Comparison of ENCODE assay signal across 8 cellular contexts in genomic region chr16:71845639-71846431, GRCh38. TPM values are rescaled to one million over a fixed set of nuclear protein-coding genes. Genes with fewer than 3 reads are reported as not detected.
A peak's percentile ranks its signal among the peaks of the same experiment; 100 is the strongest.
DNase-seq lines count a peak whose midpoint lies in the region; ATAC-seq and TF ChIP-seq lines count a peak whose summit lies in the region.

TSS of gene ATXN1L (plus strand) at chr16:71845976. CDS start at chr16:71849741, 3,765 bp downstream.

- H3K14ac ChIP-seq in trophoblast cell (ENCODE audit: low read length): peak within 1 kb of the TSS; percentile 96

- no peak within 1 kb of the TSS for H3K27ac ChIP-seq in trophoblast cell (ENCODE audit: low read depth, low read length)
- H3K27ac ChIP-seq in tibial nerve: peak within 1 kb of the TSS; percentile 84 to 93 (median 90)

- peaks cover 8% of the 10 kb centered on the region for H3K79me1 ChIP-seq in trophoblast cell (ENCODE audit: low read length)

- peak within 1 kb of the TSS; percentile 95 for H4K91ac ChIP-seq in trophoblast cell (ENCODE audit: low read depth, low read length)

- H3K27ac Mint-ChIP-seq in activated naive CD8-positive, alpha-beta T cell treated with anti-CD3 and anti-CD28 coated beads, Interleukin-2, amount 50 U/mL, for 24 hours: peak within 1 kb of the TSS; percentile 94

- TF ChIP-seq CTCF in GM12864 (IDR thresholded peaks at IDR 0.05; ENCODE audit: low read depth, low read length, missing control alignments) (no peak), tibial nerve (IDR thresholded peaks at IDR 0.05) (peak in 3 of 5 experiments; percentile 7 to 50 (median 29))

- H3K27me3 ChIP-seq in trophoblast cell (ENCODE audit: insufficient read depth, low read length): no peaks in the 10 kb centered on the region
- H3K27me3 ChIP-seq in tibial nerve: no peaks in the 10 kb centered on the region

- peaks cover 12% of the 10 kb centered on the region for H3K79me2 ChIP-seq in trophoblast cell (ENCODE audit: control insufficient read depth, insufficient read depth, low read length, poor library complexity)

- H3K4me3 ChIP-seq in GM12864 (ENCODE audit: low read depth, low read length) (peak within 1 kb of the TSS; percentile 94), trophoblast cell (ENCODE audit: low read depth, low read length) (peak within 1 kb of the TSS; percentile 97), tibial nerve (peak within 1 kb of the TSS; percentile 66 to 100 (median 88))

- peaks cover 18 to 25% of the 10 kb centered on the region in 2 experiments for H3K36me3 ChIP-seq in trophoblast cell (ENCODE audit: control insufficient read depth in 1 of 2, insufficient read depth in 2 of 2, low read length in 2 of 2)
- H3K36me3 ChIP-seq in tibial nerve: peaks cover 0 to 27% (median 6%) of the 10 kb centered on the region in 3 donors

- H3K9ac ChIP-seq in trophoblast cell (ENCODE audit: low read length): peak within 1 kb of the TSS; percentile 77

- peak; percentile 56 to 87 for TF ChIP-seq POLR2A in tibial nerve (IDR thresholded peaks at IDR 0.05)

- H3K4ac ChIP-seq in trophoblast cell (ENCODE audit: low read depth, low read length): peak within 1 kb of the TSS; percentile 96

- peak within 1 kb of the TSS; percentile 82 for H3K18ac ChIP-seq in trophoblast cell (ENCODE audit: low read length)

- peak; percentile 90 to 96 for TF ChIP-seq EP300 in tibial nerve (IDR thresholded peaks at IDR 0.05)

- H2AFZ ChIP-seq in trophoblast cell (ENCODE audit: insufficient read depth, low read length, poor library complexity): peak within 1 kb of the TSS; percentile 88

- H4K8ac ChIP-seq in trophoblast cell (ENCODE audit: low read depth, low read length): peak within 1 kb of the TSS; percentile 97

- peak within 1 kb of the TSS; percentile 97 for H4K12ac ChIP-seq in trophoblast cell (ENCODE audit: low read depth, low read length)

- no peaks in the 10 kb centered on the region for H3K9me3 Mint-ChIP-seq in activated naive CD8-positive, alpha-beta T cell treated with anti-CD3 and anti-CD28 coated beads, Interleukin-2, amount 50 U/mL, for 24 hours

- peak within 1 kb of the TSS; percentile 96 for H3K4me2 ChIP-seq in trophoblast cell (ENCODE audit: low read length)

- H3K36me3 Mint-ChIP-seq in activated naive CD8-positive, alpha-beta T cell treated with anti-CD3 and anti-CD28 coated beads, Interleukin-2, amount 50 U/mL, for 24 hours (ENCODE audit: low read depth): peaks cover 17% of the 10 kb centered on the region

- peaks cover 33% of the 10 kb centered on the region for H3K4me1 Mint-ChIP-seq in activated naive CD8-positive, alpha-beta T cell treated with anti-CD3 and anti-CD28 coated beads, Interleukin-2, amount 50 U/mL, for 24 hours

- H3K4me3 Mint-ChIP-seq in activated naive CD8-positive, alpha-beta T cell treated with anti-CD3 and anti-CD28 coated beads, Interleukin-2, amount 50 U/mL, for 24 hours: peak within 1 kb of the TSS; percentile 90

- intact Hi-C loops in cardiac septum (cut with DNase I): loop anchor here (5.0 kb wide), 1 partner anchor 39 kb away; the partner anchor contains the start of gene AP1G1

- no peaks in the 10 kb centered on the region for H3K27me3 Mint-ChIP-seq in activated naive CD8-positive, alpha-beta T cell treated with anti-CD3 and anti-CD28 coated beads, Interleukin-2, amount 50 U/mL, for 24 hours

- ATAC-seq in HG02623 (IDR thresholded peaks at IDR 0.05; ENCODE audit: unreplicated experiment): peak; percentile 70
- ATAC-seq in activated naive CD8-positive, alpha-beta T cell treated with anti-CD3 and anti-CD28 coated beads, Interleukin-2, amount 50 U/mL, for 24 hours: peak; percentile 96

- H3K9me3 ChIP-seq in trophoblast cell (ENCODE audit: insufficient read depth, low read depth, low read length) (no peaks in the 10 kb centered on the region), tibial nerve (no peaks in the 10 kb centered on the region)

- no CpG with 5 or more reads among the region's 62 CpGs for WGBS in trophoblast cell (ENCODE audit: extremely low coverage, insufficient coverage, insufficient read length)
- 0 to 2% methylated on average over 26 to 30 of the region's 62 CpGs for whole genome bisulfite sequencing in tibial nerve, 2 donors

- peak within 1 kb of the TSS; percentile 81 for H2AK5ac ChIP-seq in trophoblast cell (ENCODE audit: low read length)

- no peak within 1 kb of the TSS for H2BK12ac ChIP-seq in trophoblast cell (ENCODE audit: low read length)

- DNase-seq in GM12864 (ENCODE audit: low read depth): peak; percentile 85
- peak; percentile 78 for DNase-seq in NCI-H1092 treated with DMSO at 0.1 percent for 48 hours (lab: John Stamatoyannopoulos, UW)
- DNase-seq in SW480 (ENCODE audit: low spot score): peak; percentile 85
- DNase-seq in activated naive CD8-positive, alpha-beta T cell treated with anti-CD3 and anti-CD28 coated beads, Interleukin-2, amount 50 U/mL, for 24 hours: peak; percentile 96
- DNase-seq in cardiac septum (ENCODE audit: low spot score): peak; percentile 94
- DNase-seq in trophoblast cell: peak; percentile 83 to 97
- DNase-seq in tibial nerve (ENCODE audit: low spot score in 2 of 2): peak; percentile 82 to 86

- H2BK5ac ChIP-seq in trophoblast cell (ENCODE audit: low read depth, low read length, poor library complexity): peak within 1 kb of the TSS; percentile 67

- no peak within 1 kb of the TSS for H3K23ac ChIP-seq in trophoblast cell (ENCODE audit: low read length)

- peak within 1 kb of the TSS; percentile 85 for H2BK120ac ChIP-seq in trophoblast cell (ENCODE audit: insufficient read depth, low read length, poor library complexity)

- peaks cover 0 to 5% of the 10 kb centered on the region in 2 experiments for H3K4me1 ChIP-seq in trophoblast cell (ENCODE audit: control insufficient read depth in 1 of 2, insufficient read depth in 2 of 2, low read length in 2 of 2)
- H3K4me1 ChIP-seq in tibial nerve: peaks cover 0 to 24% (median 7%) of the 10 kb centered on the region in 4 donors

RNA-seq across cellular contexts. Expression of gene ATXN1L, which starts in this region (rescaled TPM):
- total RNA-seq in cardiac septum (22.9 TPM), tibial nerve (10 to 100 TPM; 24.9 to 35.1 (median 30.0) TPM)
- polyA plus RNA-seq in trophoblast cell (2013): 12.1 and 12.2 TPM in 2 replicates
